In the genomic region with DNA sequence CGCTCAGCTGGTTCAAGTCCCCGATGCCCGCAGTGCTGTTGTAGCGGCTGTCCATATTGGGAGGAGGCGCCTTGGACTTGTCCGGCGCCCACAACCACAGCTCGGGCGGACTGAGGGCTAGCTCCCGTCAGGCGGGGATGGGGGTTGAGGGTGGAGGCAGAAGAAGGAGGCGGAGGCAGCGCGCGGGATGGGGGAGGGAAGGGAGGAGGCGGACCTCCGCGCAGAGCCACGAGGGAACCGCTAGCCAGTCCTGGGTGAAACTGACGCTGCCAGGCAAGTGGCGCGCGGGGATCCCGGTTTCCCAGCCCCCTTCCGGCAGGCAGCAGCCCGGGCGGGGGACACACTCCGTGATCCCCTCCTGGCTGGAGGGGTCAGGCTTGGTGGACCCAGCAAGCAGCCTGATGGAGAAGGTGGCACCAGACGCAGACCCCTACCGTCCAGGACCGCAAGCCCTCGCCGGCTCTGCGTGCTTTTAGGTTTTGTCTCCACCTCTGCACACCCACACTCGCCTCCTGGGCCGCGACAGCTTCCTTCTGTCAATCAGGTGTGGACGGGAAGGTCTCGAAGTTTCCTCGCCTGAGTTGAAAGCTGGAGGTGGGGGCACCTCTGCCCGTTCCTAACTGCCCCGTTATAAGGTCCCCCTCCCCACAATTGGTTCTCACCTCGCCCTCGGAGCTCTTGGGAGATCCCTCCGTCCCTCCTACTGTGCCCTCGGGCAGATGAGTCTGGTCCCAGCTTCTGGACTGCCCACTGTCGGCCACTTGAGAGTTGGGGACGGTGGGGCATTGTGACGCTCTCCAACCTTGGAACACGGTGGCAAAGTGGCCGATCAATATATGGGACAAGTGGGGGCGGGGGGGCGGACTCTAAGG, we compare ENCODE assay signal across 8 cellular contexts. TPM values are rescaled to one million over a fixed set of nuclear protein-coding genes. Genes with fewer than 3 reads are reported as not detected.
DNase-seq lines count a peak whose midpoint lies in the region; ATAC-seq, FAIRE-seq and TF ChIP-seq lines count a peak whose summit lies in the region.

A gene (minus strand): TSS at position 112 of the 872 bp plus-strand sequence. CDS start 57 bp downstream, at position 55.

- ATAC-seq in HG02571 (IDR thresholded peaks at IDR 0.05; ENCODE audit: unreplicated experiment), result peak; percentile 64

- TF ChIP-seq CTCF in epithelial cell of proximal tubule (conservative IDR thresholded peaks at IDR 0.05; ENCODE audit: low read depth, low read length), result no peak

- TF ChIP-seq POLR2A in GM12892 (IDR thresholded peaks at IDR 0.05; ENCODE audit: low read depth, low read length), result peak; percentile 40; the same call in 1 of the 2 replicates

- H3K4me3 ChIP-seq in epithelial cell of proximal tubule (ENCODE audit: low read depth, low read length), result peak within 1 kb of the TSS; percentile 89

- peak; percentile 48 for DNase-seq in GM12892 (ENCODE audit: insufficient read length)
- peak; percentile 80 for DNase-seq in NCI-H460 (ENCODE audit: extremely low read depth, low read depth)
- DNase-seq in activated T-cell treated with anti-CD3 and anti-CD28 coated beads for 48 hours (ENCODE audit: low read depth), result peak; percentile 28
- no peak for DNase-seq in epithelial cell of proximal tubule (ENCODE audit: low read depth)
- DNase-seq in middle frontal gyrus (ENCODE audit: extremely low spot score, low spot score), result peak; percentile 36
- DNase-seq in stimulated activated naive CD4-positive, alpha-beta T cell treated with Interleukin-2 at 50 U/mL for 16 hours (lab: John Stamatoyannopoulos, UW), result peak; percentile 59
- DNase-seq in NCI-H1694 treated with DMSO at 0.1 percent for 48 hours (lab: John Stamatoyannopoulos, UW), result no peak

- FAIRE-seq in GM12892 (lab: Jason Lieb, UNC), result peak; percentile 92

RNA-seq across cellular contexts. Expression of the gene that starts here (rescaled TPM):
- 5.9 TPM for polyA plus RNA-seq in GM12892 (2012; ENCODE audit: missing spikeins)
- 41.4 and 47.3 TPM in 2 replicates for total RNA-seq in NCI-H460 (2014; rRNA removed; shearing (Covaris generic))
- 27.5 and 37.7 TPM in 2 replicates for polyA plus RNA-seq in NCI-H460 (2014; cell fraction: nucleus; rRNA removed)
- 4.3 and 7.1 TPM in 2 replicates for total RNA-seq in epithelial cell of proximal tubule

Comparison
In these comparisons a context has a peak if more than half of its experiments do, and no peak if none do; other contexts are left out.
1. DNase-seq: peak in GM12892 (single experiment), NCI-H460 (single experiment), activated T-cell treated with anti-CD3 and anti-CD28 coated beads for 48 hours (single experiment), middle frontal gyrus (single experiment) and stimulated activated naive CD4-positive, alpha-beta T cell treated with Interleukin-2 at 50 U/mL for 16 hours (single experiment); none in epithelial cell of proximal tubule (single experiment) and NCI-H1694 treated with DMSO at 0.1 percent for 48 hours (single experiment).